ENCODE assay signal across 11 cellular contexts in genomic region chr6:62367601-62368000, GRCh38.
DNase-seq lines count a peak whose midpoint lies in the region; ATAC-seq and TF ChIP-seq lines count a peak whose summit lies in the region.
"Had no signal": no experiment of that assay in that cellular context is flagged by ENCODE, and none has a peak within 500 bp of the region (broad histone marks: within the 10 kb centered on the region; RNA-seq: fewer than 3 reads in every experiment).

No MANE protein-coding gene starts in this region.

- intact Hi-C loops in posterior cingulate gyrus (cut with DNase I) (no loop called here), Caco-2 (cut with micrococcal nuclease; ENCODE audit: unreplicated experiment) (no loop called here)

- H3K36me3 ChIP-seq in Caco-2 (ENCODE audit: control insufficient read depth, insufficient read depth, low read length): no peaks in the 10 kb centered on the region

- H3K27me3 ChIP-seq in Caco-2 (replicated peaks; ENCODE audit: control insufficient read depth, insufficient read depth, low read length): no peaks in the 10 kb centered on the region

- H3K27me3 Mint-ChIP-seq in stimulated activated naive CD8-positive, alpha-beta T cell treated with anti-CD3 and anti-CD28 coated beads, Interleukin-15, Interleukin-2, amounts not matched to agents 100 ng/mL and 50 ng/mL, for 24 hours: no peaks in the 10 kb centered on the region
- no peaks in the 10 kb centered on the region for H3K27me3 Mint-ChIP-seq in Caco-2 (ENCODE audit: insufficient read depth, unreplicated experiment)
- H3K27me3 Mint-ChIP-seq: naive thymus-derived CD4-positive, alpha-beta T cell had no signal

- CTCF ChIA-PET in Caco-2 (lab: Charles Lee): no interaction called here

- TF ChIP-seq CTCF in Caco-2 (IDR thresholded peaks at IDR 0.05; ENCODE audit: insufficient read depth in 1 of 2, low read depth in 1 of 2, low read length in 1 of 2, severe bottlenecking in 1 of 2, unreplicated experiment in 1 of 2): no peak

- peak overlapping the region; percentile 13 for H3K4me3 Mint-ChIP-seq in stimulated activated naive CD8-positive, alpha-beta T cell treated with anti-CD3 and anti-CD28 coated beads, Interleukin-15, Interleukin-2, amounts not matched to agents 100 ng/mL and 50 ng/mL, for 24 hours
- H3K4me3 Mint-ChIP-seq in Caco-2 (ENCODE audit: unreplicated experiment): no peak overlapping the region
- H3K4me3 Mint-ChIP-seq: naive thymus-derived CD4-positive, alpha-beta T cell had no signal

- BruUV-seq in Caco-2 (replicated peaks; lab: Mats Ljungman, UMichigan): no TSS peak

- H3K4me3 ChIP-seq in Caco-2 (ENCODE audit: low read depth, low read length): no peak overlapping the region
- H3K4me3 ChIP-seq: A549 had no signal

- no peaks in the 10 kb centered on the region for H3K9me3 ChIP-seq in Caco-2
- H3K9me3 ChIP-seq: A549 had no signal

- H3K9me3 Mint-ChIP-seq in stimulated activated naive CD8-positive, alpha-beta T cell treated with anti-CD3 and anti-CD28 coated beads, Interleukin-15, Interleukin-2, amounts not matched to agents 100 ng/mL and 50 ng/mL, for 24 hours: peaks cover 3% of the 10 kb centered on the region
- H3K9me3 Mint-ChIP-seq in Caco-2 (ENCODE audit: unreplicated experiment): no peaks in the 10 kb centered on the region

- no peak for ATAC-seq in stimulated activated naive CD8-positive, alpha-beta T cell treated with anti-CD3 and anti-CD28 coated beads, Interleukin-15, Interleukin-2, amounts not matched to agents 100 U/mL and 50 U/mL, for 24 hours
- ATAC-seq in HG02884 (IDR thresholded peaks at IDR 0.05; ENCODE audit: unreplicated experiment): peak; percentile 100
- ATAC-seq: A549; naive thymus-derived CD4-positive, alpha-beta T cell had no signal

- no peaks in the 10 kb centered on the region for H3K4me1 ChIP-seq in Caco-2
- H3K4me1 ChIP-seq: A549 had no signal

- H3K4me1 Mint-ChIP-seq in stimulated activated naive CD8-positive, alpha-beta T cell treated with anti-CD3 and anti-CD28 coated beads, Interleukin-15, Interleukin-2, amounts not matched to agents 100 ng/mL and 50 ng/mL, for 24 hours (ENCODE audit: low read depth): no peaks in the 10 kb centered on the region
- H3K4me1 Mint-ChIP-seq in Caco-2 (ENCODE audit: low read depth, unreplicated experiment): no peaks in the 10 kb centered on the region
- H3K4me1 Mint-ChIP-seq: naive thymus-derived CD4-positive, alpha-beta T cell had no signal

- POLR2A ChIA-PET in Caco-2 (lab: Charles Lee): no interaction called here

- H3K36me3 Mint-ChIP-seq in stimulated activated naive CD8-positive, alpha-beta T cell treated with anti-CD3 and anti-CD28 coated beads, Interleukin-15, Interleukin-2, amounts not matched to agents 100 ng/mL and 50 ng/mL, for 24 hours (ENCODE audit: low read depth): no peaks in the 10 kb centered on the region
- no peaks in the 10 kb centered on the region for H3K36me3 Mint-ChIP-seq in Caco-2 (ENCODE audit: insufficient read depth, unreplicated experiment)
- H3K36me3 Mint-ChIP-seq: naive thymus-derived CD4-positive, alpha-beta T cell had no signal

- H3K27ac Mint-ChIP-seq in stimulated activated naive CD8-positive, alpha-beta T cell treated with anti-CD3 and anti-CD28 coated beads, Interleukin-15, Interleukin-2, amounts not matched to agents 100 ng/mL and 50 ng/mL, for 24 hours: no peak overlapping the region
- H3K27ac Mint-ChIP-seq in Caco-2 (ENCODE audit: unreplicated experiment): no peak overlapping the region
- H3K27ac Mint-ChIP-seq: naive thymus-derived CD4-positive, alpha-beta T cell had no signal

- no peak for DNase-seq in stimulated activated naive CD8-positive, alpha-beta T cell treated with anti-CD3 and anti-CD28 coated beads, Interleukin-15, Interleukin-2, amounts not matched to agents 100 U/mL and 50 U/mL, for 24 hours
- DNase-seq in Kasumi-1 (lab: John Stamatoyannopoulos, UW) (peak; percentile 94), posterior cingulate gyrus (no peak), Caco-2 (no peak), NCI-H2029 treated with DMSO at 0.1 percent for 48 hours (lab: John Stamatoyannopoulos, UW) (no peak), SHP77 (lab: John Stamatoyannopoulos, UW) (no peak)
- DNase-seq: activated T-cell treated with anti-CD3 and anti-CD28 coated beads, Interleukin-2, amount 50 U/mL, for 1 hour; naive thymus-derived CD4-positive, alpha-beta T cell had no signal

Comparison
In these comparisons a context has a peak if more than half of its experiments do, and no peak if none do; other contexts are left out.
1. DNase-seq: peak in Kasumi-1 (2 of 2); none in stimulated activated naive CD8-positive, alpha-beta T cell treated with anti-CD3 and anti-CD28 coated beads, Interleukin-15, Interleukin-2, amounts not matched to agents 100 U/mL and 50 U/mL, for 24 hours (single experiment), posterior cingulate gyrus (0 of 10), Caco-2 (0 of 2), NCI-H2029 treated with DMSO at 0.1 percent for 48 hours (single experiment) and SHP77 (0 of 2).